In the genomic region with DNA sequence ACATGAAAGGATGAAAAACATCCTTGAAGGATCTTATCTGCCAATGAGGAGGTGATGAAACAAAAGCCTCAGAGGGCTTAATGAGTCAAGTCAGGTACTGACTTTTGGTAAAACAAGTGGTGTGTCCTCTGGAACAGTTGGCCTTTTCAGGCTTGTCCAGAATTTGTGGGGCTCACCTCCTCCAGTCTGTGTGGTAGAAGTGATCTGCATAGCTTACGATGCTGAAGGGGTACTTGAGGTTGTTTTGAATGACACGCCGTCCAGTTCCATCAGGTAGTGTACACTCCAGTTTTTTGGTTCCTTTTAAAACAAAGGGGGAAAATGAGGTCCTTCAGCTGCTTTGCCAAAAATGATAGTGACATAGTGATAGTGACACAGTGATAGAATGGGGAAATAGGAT, we compare ENCODE assay signal across 22 cellular contexts. TPM values are rescaled to one million over a fixed set of nuclear protein-coding genes. Genes with fewer than 3 reads are reported as not detected.
DNase-seq lines count a peak whose midpoint lies in the region; ATAC-seq and TF ChIP-seq lines count a peak whose summit lies in the region.
"Had no signal": no experiment of that assay in that cellular context is flagged by ENCODE, and none has a peak within 500 bp of the region (broad histone marks: within the 10 kb centered on the region; RNA-seq: fewer than 3 reads in every experiment).

No MANE protein-coding gene starts in this region.

- no peak overlapping the region for H3K4me3 ChIP-seq in cardiac muscle cell
- no peak overlapping the region for H3K4me3 ChIP-seq in heart right ventricle
- H3K4me3 ChIP-seq in CD4-positive, alpha-beta memory T cell (ENCODE audit: low read length in 2 of 2) = no peak overlapping the region
- no peak overlapping the region for H3K4me3 ChIP-seq in GM23338
- H3K4me3 ChIP-seq in smooth muscle cell = no peak overlapping the region
- H3K4me3 ChIP-seq: A549, GM23248, SJSA1 had no signal

- 60 to 70% methylated on average over 3 of the region's 3 CpGs for WGBS in heart right ventricle, 2 donors
- 97% methylated on average over 3 of the region's 3 CpGs for WGBS in smooth muscle cell (ENCODE audit: low lambda C conversion rate)

- H3K9me2 ChIP-seq in GM23338 (ENCODE audit: insufficient read depth) = no peaks in the 10 kb centered on the region

- H3F3A ChIP-seq in GM23338 (replicated peaks; ENCODE audit: low read depth) (no peaks in the 10 kb centered on the region), smooth muscle cell (ENCODE audit: low read depth) (peaks cover 19% of the 10 kb centered on the region)

- H3K27ac ChIP-seq in cardiac muscle cell (peak overlapping the region; percentile 94), heart right ventricle (peak overlapping the region in 1 of 10 donors; percentile 2), GM23338 (ENCODE audit: low read depth) (no peak overlapping the region; the same call in 1 of the 2 replicates), smooth muscle cell (ENCODE audit: low read depth) (peak overlapping the region; percentile 9)
- no peak overlapping the region for H3K27ac ChIP-seq in CD4-positive, alpha-beta memory T cell (ENCODE audit: low read depth, low read length)
- H3K27ac ChIP-seq: A549, GM23248, KMS-11, SJSA1 had no signal

- intact Hi-C loops in heart right ventricle (cut with DNase I) = no loop called here
- intact Hi-C loops in CD4-positive, alpha-beta memory T cell (cut with micrococcal nuclease) = no loop called here

- CTCF ChIA-PET in CD4-positive, alpha-beta memory T cell (lab: Charles Lee; ENCODE audit: partially characterized antibody) = interaction anchor here (1.0 to 1.2 kb wide), 3 partner anchors 9 to 38 kb away, joined by 3 read pairs; no protein-coding TSS in a partner anchor

- peaks cover 0 to 2% (median 0%) of the 10 kb centered on the region in 4 donors for H3K4me1 Mint-ChIP-seq in CD4-positive, alpha-beta memory T cell
- H3K4me1 Mint-ChIP-seq in GM23338 = peaks cover 7% of the 10 kb centered on the region; the same call in 2 of the 3 replicates
- H3K4me1 Mint-ChIP-seq: CD14-positive monocyte had no signal

- H3K4me2 ChIP-seq in GM23338 = peak overlapping the region; percentile 16; the same call in 1 of the 2 replicates
- no peak overlapping the region for H3K4me2 ChIP-seq in smooth muscle cell
- H3K4me2 ChIP-seq: A549, KMS-11 had no signal

- DNase-seq in cardiac muscle cell (ENCODE audit: low read depth in 1 of 2, low spot score in 1 of 2) (no peak), heart right ventricle (no peak), GM23338 (ENCODE audit: low spot score) (no peak), smooth muscle cell (lab: John Stamatoyannopoulos, UW; ENCODE audit: unreplicated experiment) (no peak), AG20443 (ENCODE audit: low spot score) (no peak)
- DNase-seq in CD4-positive, alpha-beta memory T cell = no peak
- DNase-seq: BE2C, GM23248, H9, MM.1S, NCI-H2029, NCI-H446 treated with DMSO at 0.1 percent for 48 hours, NCI-H526, Right ventricle myocardium superior, RPMI8226 had no signal

- ATAC-seq in heart right ventricle (no peak), GM23338 (no peak), HG02870 (IDR thresholded peaks at IDR 0.05; ENCODE audit: unreplicated experiment) (no peak), HG03521 (IDR thresholded peaks at IDR 0.05; ENCODE audit: unreplicated experiment) (no peak)
- ATAC-seq: A549 had no signal

- no peak overlapping the region for H3K4me3 Mint-ChIP-seq in CD4-positive, alpha-beta memory T cell
- no peak overlapping the region for H3K4me3 Mint-ChIP-seq in GM23338
- H3K4me3 Mint-ChIP-seq: CD14-positive monocyte, H9, IgD-negative memory B cell had no signal

- H3K4me1 ChIP-seq in cardiac muscle cell (ENCODE audit: low read depth) (peaks cover 44% of the 10 kb centered on the region), heart right ventricle (peaks cover 2 to 61% (median 25%) of the 10 kb centered on the region in 9 donors), GM23338 (ENCODE audit: insufficient read depth) (peaks cover 20% of the 10 kb centered on the region), smooth muscle cell (ENCODE audit: low read depth) (no peaks in the 10 kb centered on the region)
- H3K4me1 ChIP-seq in CD4-positive, alpha-beta memory T cell (ENCODE audit: insufficient read depth, low read length) = no peaks in the 10 kb centered on the region
- H3K4me1 ChIP-seq: A549, BE2C, SJSA1 had no signal

- H3K9me3 ChIP-seq in cardiac muscle cell (ENCODE audit: low read depth) (no peaks in the 10 kb centered on the region), heart right ventricle (no peaks in the 10 kb centered on the region), smooth muscle cell (replicated peaks; ENCODE audit: low read depth) (no peaks in the 10 kb centered on the region)
- no peaks in the 10 kb centered on the region for H3K9me3 ChIP-seq in CD4-positive, alpha-beta memory T cell (ENCODE audit: control insufficient read depth in 1 of 2, low read length in 2 of 2)
- H3K9me3 ChIP-seq: A549, BE2C, SJSA1 had no signal

- peaks cover 6% of the 10 kb centered on the region; the same call in 1 of the 2 replicates for H4K20me1 ChIP-seq in GM23338 (replicated peaks; ENCODE audit: insufficient read depth)
- no peaks in the 10 kb centered on the region for H4K20me1 ChIP-seq in smooth muscle cell (ENCODE audit: low read depth)

- H3K27me3 ChIP-seq in cardiac muscle cell (no peaks in the 10 kb centered on the region), heart right ventricle (no peaks in the 10 kb centered on the region), GM23338 (ENCODE audit: insufficient read depth) (no peaks in the 10 kb centered on the region), smooth muscle cell (ENCODE audit: low read depth) (no peaks in the 10 kb centered on the region)
- no peaks in the 10 kb centered on the region for H3K27me3 ChIP-seq in CD4-positive, alpha-beta memory T cell (ENCODE audit: insufficient read depth, low read length)
- H3K27me3 ChIP-seq: BE2C, SJSA1 had no signal

- H3K79me2 ChIP-seq in GM23338 (replicated peaks; ENCODE audit: insufficient read depth) (no peaks in the 10 kb centered on the region; the same call in 1 of the 2 replicates), smooth muscle cell (ENCODE audit: low read depth) (peaks cover 9% of the 10 kb centered on the region)

- H2AFZ ChIP-seq in GM23338 = no peak overlapping the region
- no peak overlapping the region for H2AFZ ChIP-seq in smooth muscle cell (ENCODE audit: low read depth)
- H2AFZ ChIP-seq: GM23248 had no signal

- POLR2A ChIA-PET in CD4-positive, alpha-beta memory T cell (lab: Charles Lee; ENCODE audit: partially characterized antibody) = no interaction called here

- TF ChIP-seq CTCF in cardiac muscle cell (IDR thresholded peaks at IDR 0.05; ENCODE audit: low read depth, low read length) (no peak), heart right ventricle (IDR thresholded peaks at IDR 0.05) (no peak), GM23338 (conservative IDR thresholded peaks at IDR 0.05; ENCODE audit: low read depth in 2 of 2) (no peak), smooth muscle cell (IDR thresholded peaks at IDR 0.05; ENCODE audit: borderline replicate concordance, insufficient read depth, poor library complexity, severe bottlenecking) (no peak)

- no peaks in the 10 kb centered on the region for H3K9me3 Mint-ChIP-seq in CD4-positive, alpha-beta memory T cell
- H3K9me3 Mint-ChIP-seq in GM23338 = no peaks in the 10 kb centered on the region
- H3K9me3 Mint-ChIP-seq: CD14-positive monocyte, H9, IgD-negative memory B cell had no signal

- peak overlapping the region in 5 of 7 donors; percentile 18 to 77 (median 48) for H3K27ac Mint-ChIP-seq in CD4-positive, alpha-beta memory T cell
- H3K27ac Mint-ChIP-seq in GM23338 = peak overlapping the region; percentile 49; the same call in 1 of the 2 replicates
- H3K27ac Mint-ChIP-seq: CD14-positive monocyte, IgD-negative memory B cell had no signal

- H3K36me3 ChIP-seq in cardiac muscle cell (peaks cover 87% of the 10 kb centered on the region), heart right ventricle (peaks cover 0 to 100% (median 67%) of the 10 kb centered on the region in 9 donors), GM23338 (ENCODE audit: insufficient read depth) (peaks cover 59% of the 10 kb centered on the region), smooth muscle cell (ENCODE audit: low read depth) (peaks cover 58% of the 10 kb centered on the region)
- H3K36me3 ChIP-seq in CD4-positive, alpha-beta memory T cell (ENCODE audit: insufficient read depth, low read length) = peaks cover 68% of the 10 kb centered on the region

- H3K27me3 Mint-ChIP-seq in CD4-positive, alpha-beta memory T cell = no peaks in the 10 kb centered on the region
- H3K27me3 Mint-ChIP-seq in GM23338 (ENCODE audit: insufficient read depth, low read depth, poor library complexity) = peaks cover 4% of the 10 kb centered on the region
- H3K27me3 Mint-ChIP-seq: IgD-negative memory B cell had no signal

- no peak overlapping the region for H3K9ac ChIP-seq in smooth muscle cell (ENCODE audit: low read depth)
- H3K9ac ChIP-seq: GM23248, KMS-11 had no signal

- peaks cover 63 to 93% of the 10 kb centered on the region in 2 donors for H3K36me3 Mint-ChIP-seq in CD4-positive, alpha-beta memory T cell
- H3K36me3 Mint-ChIP-seq in GM23338 (ENCODE audit: low read depth) = peaks cover 82% of the 10 kb centered on the region

TF ChIP-seq in GM23338, 12 proteins besides CTCF, POLR2A, EP300 and RAD21:
- TF ChIP-seq JUNB (IDR thresholded peaks at IDR 0.05; ENCODE audit: unreplicated experiment) (no peak), CREB1 (CRISPR knock-in tag; IDR thresholded peaks at IDR 0.05; ENCODE audit: low read depth) (no peak), EZH2 (IDR thresholded peaks at IDR 0.05; ENCODE audit: low read depth, unreplicated experiment) (no peak), EZH2phosphoT487 (IDR thresholded peaks at IDR 0.05; ENCODE audit: unreplicated experiment) (no peak)
TF ChIP-seq in GM23338: peak in this region for 0.

RNA-seq across cellular contexts. Expression of a gene that starts 17.0 kb away (rescaled TPM):
- total RNA-seq in cardiac muscle cell (60.6 and 129 TPM in 2 replicates), heart right ventricle (100 to 1,000 TPM; 181 to 258 (median 214) TPM), smooth muscle cell (143 and 163 TPM in 2 replicates)
- polyA plus RNA-seq in cardiac muscle cell (309 and 332 TPM in 2 replicates), heart right ventricle (100 to 1,000 TPM; 178 to 276 TPM), GM23338 (2016; fragmentation: Nextera tagmentation; extraction: Ambion mirVana) (715 and 729 TPM in 2 replicates), smooth muscle cell (218 and 221 TPM in 2 replicates)
- 100 to 1,000 TPM; 105 to 114 TPM for total RNA-seq in CD4-positive, alpha-beta memory T cell
- 100 to 1,000 TPM; 162 to 201 TPM for polyA plus RNA-seq in CD4-positive, alpha-beta memory T cell
- total RNA-seq in GM23338 (2014; rRNA removed; shearing (Covaris generic)) = 150 and 184 TPM in 2 replicates

Comparison
In these comparisons a context has a peak if more than half of its experiments do, and no peak if none do; other contexts are left out.
1. H3K27ac ChIP-seq: peak in cardiac muscle cell (single experiment) and smooth muscle cell (single experiment); none in CD4-positive, alpha-beta memory T cell (single experiment) and GM23338 (single experiment).